2 cellular contexts compared by ENCODE assay signal in the genomic region with DNA sequence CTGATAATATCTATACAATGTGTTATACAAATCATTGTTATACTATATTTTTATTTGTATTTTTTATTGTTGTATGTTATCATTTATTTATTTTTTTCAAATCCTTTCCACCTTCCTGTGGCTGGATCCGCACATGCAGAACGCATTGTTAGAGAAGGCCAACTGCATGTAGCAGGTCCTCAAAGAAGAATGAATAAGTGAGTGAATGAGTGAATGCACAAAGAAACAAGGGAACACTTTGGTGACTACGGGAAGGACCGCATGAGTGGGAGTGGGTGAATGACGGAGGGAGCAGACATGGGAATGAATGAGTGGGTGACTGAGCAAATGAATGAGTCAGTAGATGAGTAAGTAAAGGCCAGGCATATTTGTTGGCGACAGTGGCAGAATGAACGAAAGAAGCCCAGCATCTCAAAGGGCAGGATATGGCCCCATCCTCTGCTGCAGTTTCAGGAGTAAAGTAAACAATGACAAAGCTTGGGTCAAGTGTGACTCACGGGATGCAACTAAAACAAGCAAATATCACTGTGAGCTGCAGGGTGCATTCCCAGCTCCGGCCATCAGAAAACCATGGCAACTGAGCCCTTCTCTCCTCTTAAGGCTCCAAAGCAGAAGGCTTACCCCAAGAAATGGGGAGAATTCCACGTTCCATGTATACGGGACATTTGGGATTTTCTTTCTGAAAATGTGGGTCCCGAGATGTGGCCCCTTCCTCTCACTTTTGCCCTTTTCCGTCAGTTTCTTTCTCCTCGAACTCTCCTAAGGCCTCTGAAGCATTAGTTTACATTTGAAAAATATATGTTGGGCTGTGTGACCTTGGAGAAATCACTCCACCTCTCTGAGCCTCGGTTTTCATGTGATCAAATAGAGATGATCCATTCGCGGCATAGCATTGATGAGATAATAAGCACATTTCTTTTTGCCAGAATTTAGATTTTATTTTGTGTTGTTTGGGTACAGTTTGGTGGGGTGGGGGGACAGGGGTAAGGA.
TF ChIP-seq lines count a peak whose summit lies in the region.

No MANE protein-coding gene starts in this region.

TF ChIP-seq in HEK293, 187 proteins besides CTCF, POLR2A, EP300 and RAD21 (continued from another document and continues in another):
- TF ChIP-seq, protein P1, sequence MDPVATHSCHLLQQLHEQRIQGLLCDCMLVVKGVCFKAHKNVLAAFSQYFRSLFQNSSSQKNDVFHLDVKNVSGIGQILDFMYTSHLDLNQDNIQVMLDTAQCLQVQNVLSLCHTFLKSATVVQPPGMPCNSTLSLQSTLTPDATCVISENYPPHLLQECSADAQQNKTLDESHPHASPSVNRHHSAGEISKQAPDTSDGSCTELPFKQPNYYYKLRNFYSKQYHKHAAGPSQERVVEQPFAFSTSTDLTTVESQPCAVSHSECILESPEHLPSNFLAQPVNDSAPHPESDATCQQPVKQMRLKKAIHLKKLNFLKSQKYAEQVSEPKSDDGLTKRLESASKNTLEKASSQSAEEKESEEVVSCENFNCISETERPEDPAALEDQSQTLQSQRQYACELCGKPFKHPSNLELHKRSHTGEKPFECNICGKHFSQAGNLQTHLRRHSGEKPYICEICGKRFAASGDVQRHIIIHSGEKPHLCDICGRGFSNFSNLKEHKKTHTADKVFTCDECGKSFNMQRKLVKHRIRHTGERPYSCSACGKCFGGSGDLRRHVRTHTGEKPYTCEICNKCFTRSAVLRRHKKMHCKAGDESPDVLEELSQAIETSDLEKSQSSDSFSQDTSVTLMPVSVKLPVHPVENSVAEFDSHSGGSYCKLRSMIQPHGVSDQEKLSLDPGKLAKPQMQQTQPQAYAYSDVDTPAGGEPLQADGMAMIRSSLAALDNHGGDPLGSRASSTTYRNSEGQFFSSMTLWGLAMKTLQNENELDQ (tag by site-specific recombination; IDR thresholded peaks at IDR 0.05; ENCODE audit: low read depth) = no peak
- TF ChIP-seq REPIN1 (tag by site-specific recombination; IDR thresholded peaks at IDR 0.05; ENCODE audit: low read depth) = no peak
- TF ChIP-seq ZNF121 (tag by site-specific recombination; IDR thresholded peaks at IDR 0.05) = no peak
- TF ChIP-seq TCF7L2 (IDR thresholded peaks at IDR 0.05; ENCODE audit: borderline replicate concordance, low read depth, low read length) = no peak
- no peak for TF ChIP-seq ZNF473 (tag by site-specific recombination; IDR thresholded peaks at IDR 0.05)
- no peak for TF ChIP-seq ZNF501 (tag by site-specific recombination; IDR thresholded peaks at IDR 0.05)
- no peak for TF ChIP-seq ZNF664 (tag by site-specific recombination; IDR thresholded peaks at IDR 0.05)
- no peak for TF ChIP-seq ZNF37A (tag by site-specific recombination; IDR thresholded peaks at IDR 0.05)
- TF ChIP-seq, protein P2, sequence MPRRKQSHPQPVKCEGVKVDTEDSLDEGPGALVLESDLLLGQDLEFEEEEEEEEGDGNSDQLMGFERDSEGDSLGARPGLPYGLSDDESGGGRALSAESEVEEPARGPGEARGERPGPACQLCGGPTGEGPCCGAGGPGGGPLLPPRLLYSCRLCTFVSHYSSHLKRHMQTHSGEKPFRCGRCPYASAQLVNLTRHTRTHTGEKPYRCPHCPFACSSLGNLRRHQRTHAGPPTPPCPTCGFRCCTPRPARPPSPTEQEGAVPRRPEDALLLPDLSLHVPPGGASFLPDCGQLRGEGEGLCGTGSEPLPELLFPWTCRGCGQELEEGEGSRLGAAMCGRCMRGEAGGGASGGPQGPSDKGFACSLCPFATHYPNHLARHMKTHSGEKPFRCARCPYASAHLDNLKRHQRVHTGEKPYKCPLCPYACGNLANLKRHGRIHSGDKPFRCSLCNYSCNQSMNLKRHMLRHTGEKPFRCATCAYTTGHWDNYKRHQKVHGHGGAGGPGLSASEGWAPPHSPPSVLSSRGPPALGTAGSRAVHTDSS (tag by site-specific recombination; IDR thresholded peaks at IDR 0.05) = no peak
- no peak for TF ChIP-seq ZNF394 (tag by site-specific recombination; IDR thresholded peaks at IDR 0.05; ENCODE audit: borderline replicate concordance)
- TF ChIP-seq ZNF654 (tag by site-specific recombination; IDR thresholded peaks at IDR 0.05; ENCODE audit: low read depth) = no peak
- TF ChIP-seq ZNF404 (tag by site-specific recombination; IDR thresholded peaks at IDR 0.05) = no peak
- TF ChIP-seq SETDB1 (IDR thresholded peaks at IDR 0.05; ENCODE audit: insufficient read length, low read length) = no peak
- TF ChIP-seq ZNF214 (tag by site-specific recombination; IDR thresholded peaks at IDR 0.05; ENCODE audit: borderline replicate concordance) = no peak
- TF ChIP-seq ZNF549 (tag by site-specific recombination; IDR thresholded peaks at IDR 0.05) = no peak
- TF ChIP-seq HOXC10 (CRISPR knock-in tag; IDR thresholded peaks at IDR 0.05) = no peak
- peak; percentile 71 for TF ChIP-seq ZNF335 (tag by site-specific recombination; conservative IDR thresholded peaks at IDR 0.05)
- no peak for TF ChIP-seq MZF1 (tag by site-specific recombination; IDR thresholded peaks at IDR 0.05; ENCODE audit: borderline replicate concordance)
- TF ChIP-seq ZNF140 (tag by site-specific recombination; IDR thresholded peaks at IDR 0.05) = no peak
- no peak for TF ChIP-seq KLF16 (tag by site-specific recombination; IDR thresholded peaks at IDR 0.05)
- TF ChIP-seq TRIM28 (IDR thresholded peaks at IDR 0.05; ENCODE audit: borderline replicate concordance, low read length) = 0 out of 2 replicates have a peak, but pooled peaks have one; percentile 45
- TF ChIP-seq ZNF677 (tag by site-specific recombination; IDR thresholded peaks at IDR 0.05) = no peak
- peak; percentile 49 for TF ChIP-seq ZIC2 (tag by site-specific recombination; IDR thresholded peaks at IDR 0.05)
- TF ChIP-seq ZNF626 (tag by site-specific recombination; IDR thresholded peaks at IDR 0.05) = no peak
- no peak for TF ChIP-seq GLI4 (tag by site-specific recombination; IDR thresholded peaks at IDR 0.05)
- no peak for TF ChIP-seq ZNF19 (tag by site-specific recombination; IDR thresholded peaks at IDR 0.05; ENCODE audit: low read depth)
- TF ChIP-seq ZNF114 (tag by site-specific recombination; IDR thresholded peaks at IDR 0.05) = no peak
- TF ChIP-seq ZNF354C (tag by site-specific recombination; IDR thresholded peaks at IDR 0.05; ENCODE audit: borderline replicate concordance, low read depth) = no peak
- TF ChIP-seq ZEB2 (tag by site-specific recombination; IDR thresholded peaks at IDR 0.05) = 0 out of 2 replicates have a peak, but pooled peaks have one; percentile 51
- TF ChIP-seq ZFP69B (tag by site-specific recombination; IDR thresholded peaks at IDR 0.05) = peak; percentile 21; the same call in 1 of the 2 replicates
- TF ChIP-seq, protein P3, sequence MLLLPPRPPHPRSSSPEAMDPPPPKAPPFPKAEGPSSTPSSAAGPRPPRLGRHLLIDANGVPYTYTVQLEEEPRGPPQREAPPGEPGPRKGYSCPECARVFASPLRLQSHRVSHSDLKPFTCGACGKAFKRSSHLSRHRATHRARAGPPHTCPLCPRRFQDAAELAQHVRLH (tag by site-specific recombination; IDR thresholded peaks at IDR 0.05) = no peak
- TF ChIP-seq ZNF521 (tag by site-specific recombination; IDR thresholded peaks at IDR 0.05) = no peak

TF ChIP-seq in SK-N-SH treated with all-trans-retinoic acid at 6 μM for 48 hours, 23 proteins besides CTCF, POLR2A, EP300 and RAD21 (continued from another document):
- TF ChIP-seq, protein P4, sequence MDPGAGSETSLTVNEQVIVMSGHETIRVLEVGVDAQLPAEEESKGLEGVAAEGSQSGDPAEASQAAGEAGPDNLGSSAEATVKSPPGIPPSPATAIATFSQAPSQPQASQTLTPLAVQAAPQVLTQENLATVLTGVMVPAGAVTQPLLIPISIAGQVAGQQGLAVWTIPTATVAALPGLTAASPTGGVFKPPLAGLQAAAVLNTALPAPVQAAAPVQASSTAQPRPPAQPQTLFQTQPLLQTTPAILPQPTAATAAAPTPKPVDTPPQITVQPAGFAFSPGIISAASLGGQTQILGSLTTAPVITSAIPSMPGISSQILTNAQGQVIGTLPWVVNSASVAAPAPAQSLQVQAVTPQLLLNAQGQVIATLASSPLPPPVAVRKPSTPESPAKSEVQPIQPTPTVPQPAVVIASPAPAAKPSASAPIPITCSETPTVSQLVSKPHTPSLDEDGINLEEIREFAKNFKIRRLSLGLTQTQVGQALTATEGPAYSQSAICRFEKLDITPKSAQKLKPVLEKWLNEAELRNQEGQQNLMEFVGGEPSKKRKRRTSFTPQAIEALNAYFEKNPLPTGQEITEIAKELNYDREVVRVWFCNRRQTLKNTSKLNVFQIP (CRISPR knock-in tag; IDR thresholded peaks at IDR 0.05; ENCODE audit: borderline replicate concordance, low read depth) = no peak
